In the genomic region with DNA sequence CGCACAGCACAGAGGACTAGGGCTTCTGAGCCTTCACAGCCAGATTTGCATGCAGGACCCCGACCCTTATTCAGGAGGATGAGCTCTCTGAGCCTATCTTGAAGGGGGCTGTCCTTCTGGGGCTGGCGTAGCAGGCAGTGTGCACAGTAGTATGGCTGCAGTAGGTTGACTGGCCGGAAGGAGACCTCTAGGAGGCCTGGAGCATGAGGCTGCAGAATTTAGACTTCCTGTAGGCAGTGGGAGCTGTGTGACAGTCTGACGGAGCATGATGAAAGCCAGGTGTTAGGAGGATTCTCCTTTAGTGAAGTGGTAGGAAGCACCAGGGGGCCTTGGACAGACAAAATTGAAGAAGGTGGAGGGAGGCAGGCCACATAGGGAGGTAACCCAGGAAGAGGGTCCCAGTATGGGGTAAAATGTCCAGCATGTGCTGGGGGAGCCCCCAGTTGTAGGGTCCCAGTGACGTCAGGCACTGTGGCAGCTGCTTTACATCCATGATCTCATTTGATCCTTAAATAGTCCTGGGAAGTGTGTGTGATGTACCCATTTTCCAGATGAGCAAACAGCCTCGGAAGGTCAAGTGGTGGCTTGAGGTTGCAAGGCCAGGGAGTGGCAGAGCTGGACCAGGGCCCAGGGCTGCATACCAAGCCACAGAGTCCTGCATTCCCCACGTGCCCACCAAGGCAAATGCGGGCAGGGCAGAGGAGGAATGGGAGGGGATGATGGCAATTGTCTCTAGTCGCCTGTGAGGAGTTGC, we compare ENCODE assay signal across 1 cellular context.
TF ChIP-seq lines count a peak whose summit lies in the region.

No MANE protein-coding gene starts in this region.

TF ChIP-seq in WTC11, 78 proteins besides CTCF, POLR2A, EP300 and RAD21 (continued from another document):
- TF ChIP-seq, protein P1, sequence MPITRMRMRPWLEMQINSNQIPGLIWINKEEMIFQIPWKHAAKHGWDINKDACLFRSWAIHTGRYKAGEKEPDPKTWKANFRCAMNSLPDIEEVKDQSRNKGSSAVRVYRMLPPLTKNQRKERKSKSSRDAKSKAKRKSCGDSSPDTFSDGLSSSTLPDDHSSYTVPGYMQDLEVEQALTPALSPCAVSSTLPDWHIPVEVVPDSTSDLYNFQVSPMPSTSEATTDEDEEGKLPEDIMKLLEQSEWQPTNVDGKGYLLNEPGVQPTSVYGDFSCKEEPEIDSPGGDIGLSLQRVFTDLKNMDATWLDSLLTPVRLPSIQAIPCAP (CRISPR knock-in tag; IDR thresholded peaks at IDR 0.05) = no peak
- TF ChIP-seq ZNF138 (CRISPR knock-in tag; conservative IDR thresholded peaks at IDR 0.05) = no peak
- no peak for TF ChIP-seq ELF4 (CRISPR knock-in tag; IDR thresholded peaks at IDR 0.05; ENCODE audit: low read depth)
- no peak for TF ChIP-seq ZBTB21 (CRISPR knock-in tag; IDR thresholded peaks at IDR 0.05; ENCODE audit: borderline replicate concordance)
- TF ChIP-seq NFATC4 (CRISPR knock-in tag; IDR thresholded peaks at IDR 0.05) = no peak
- TF ChIP-seq FOXP1 (CRISPR knock-in tag; IDR thresholded peaks at IDR 0.05; ENCODE audit: borderline replicate concordance) = no peak
- TF ChIP-seq, protein P2, sequence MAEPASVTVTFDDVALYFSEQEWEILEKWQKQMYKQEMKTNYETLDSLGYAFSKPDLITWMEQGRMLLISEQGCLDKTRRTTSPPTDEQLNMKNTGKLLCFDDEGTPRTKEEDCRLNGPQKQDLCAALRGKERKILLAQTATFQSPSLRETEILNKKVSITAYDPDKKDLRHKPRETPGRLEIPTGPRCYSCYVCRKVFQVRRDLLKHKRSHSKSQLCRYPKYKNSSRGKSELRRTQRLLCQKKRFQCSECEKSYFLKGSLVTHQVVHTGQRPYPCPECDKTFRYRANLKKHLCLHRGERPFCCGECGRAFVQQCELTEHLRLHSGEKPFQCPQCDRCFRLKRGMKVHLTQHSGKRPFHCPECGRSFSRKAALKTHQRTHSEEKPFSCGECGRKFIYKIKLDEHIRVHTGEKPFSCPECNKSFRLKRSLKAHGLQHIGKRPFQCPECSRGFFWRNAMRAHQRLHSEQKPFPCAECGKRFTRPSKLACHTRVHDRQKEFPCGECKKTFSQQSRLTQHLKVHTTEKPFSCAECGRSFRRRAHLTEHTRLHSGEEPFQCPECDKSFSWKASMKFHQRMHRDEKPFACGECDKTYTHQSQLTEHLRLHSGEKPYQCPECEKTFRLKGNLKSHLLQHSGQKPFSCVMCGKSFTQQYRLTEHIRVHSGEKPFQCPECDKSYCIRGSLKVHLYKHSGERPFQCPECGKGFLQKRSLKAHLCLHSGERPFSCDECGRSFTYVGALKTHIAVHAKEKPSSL (CRISPR knock-in tag; conservative IDR thresholded peaks at IDR 0.05) = no peak
- TF ChIP-seq SMAD4 (CRISPR knock-in tag; IDR thresholded peaks at IDR 0.05) = no peak
- TF ChIP-seq NR2C2 (CRISPR knock-in tag; IDR thresholded peaks at IDR 0.05) = no peak
- TF ChIP-seq SMAD3 (CRISPR knock-in tag; IDR thresholded peaks at IDR 0.05; ENCODE audit: borderline replicate concordance) = no peak
- TF ChIP-seq KAT7 (CRISPR knock-in tag; IDR thresholded peaks at IDR 0.05; ENCODE audit: borderline replicate concordance) = no peak
- TF ChIP-seq, protein P3, sequence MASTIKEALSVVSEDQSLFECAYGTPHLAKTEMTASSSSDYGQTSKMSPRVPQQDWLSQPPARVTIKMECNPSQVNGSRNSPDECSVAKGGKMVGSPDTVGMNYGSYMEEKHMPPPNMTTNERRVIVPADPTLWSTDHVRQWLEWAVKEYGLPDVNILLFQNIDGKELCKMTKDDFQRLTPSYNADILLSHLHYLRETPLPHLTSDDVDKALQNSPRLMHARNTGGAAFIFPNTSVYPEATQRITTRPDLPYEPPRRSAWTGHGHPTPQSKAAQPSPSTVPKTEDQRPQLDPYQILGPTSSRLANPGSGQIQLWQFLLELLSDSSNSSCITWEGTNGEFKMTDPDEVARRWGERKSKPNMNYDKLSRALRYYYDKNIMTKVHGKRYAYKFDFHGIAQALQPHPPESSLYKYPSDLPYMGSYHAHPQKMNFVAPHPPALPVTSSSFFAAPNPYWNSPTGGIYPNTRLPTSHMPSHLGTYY (CRISPR knock-in tag; IDR thresholded peaks at IDR 0.05) = no peak
